1 cellular context compared by ENCODE assay signal in the genomic region with DNA sequence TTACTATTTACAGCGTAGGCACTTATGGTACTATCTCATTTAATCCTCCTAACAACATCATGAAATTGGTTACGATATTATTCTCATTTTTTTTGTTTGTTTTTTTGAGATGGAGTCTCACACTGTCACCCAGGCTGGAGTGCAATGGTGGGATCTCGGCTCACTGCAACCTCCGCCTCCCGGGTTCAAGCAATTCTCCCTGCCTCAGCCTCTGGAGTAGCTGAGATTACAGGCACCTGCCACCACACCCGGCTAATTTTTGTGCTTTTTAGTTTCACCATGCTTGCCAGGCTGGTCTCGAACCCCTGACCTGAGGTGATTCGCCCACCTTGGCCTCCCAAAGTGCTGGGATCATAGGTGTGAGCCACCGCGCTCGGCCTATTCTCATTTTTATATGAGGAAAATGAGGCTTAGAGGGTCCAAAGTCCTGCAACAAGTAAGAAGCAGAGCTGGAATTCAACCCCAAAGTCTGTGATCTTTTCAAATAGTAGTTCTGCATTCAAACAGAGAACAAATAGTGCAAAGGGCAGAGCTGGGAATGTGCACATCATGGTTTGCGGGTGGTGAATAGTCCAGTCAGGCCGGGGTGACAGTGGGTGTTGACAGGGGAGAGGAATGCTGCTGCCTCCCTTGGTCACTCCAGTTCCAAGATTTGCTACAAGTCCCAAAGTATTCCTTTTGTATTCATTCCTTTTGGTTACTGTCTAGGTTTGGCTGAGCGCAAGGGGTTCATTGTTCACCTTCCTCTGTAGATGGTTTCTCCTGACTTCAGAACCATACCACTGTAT.
A peak's percentile ranks its signal among the peaks of the same experiment; 100 is the strongest.
TF ChIP-seq lines count a peak whose summit lies in the region.

No MANE protein-coding gene starts in this region.

TF ChIP-seq in HepG2, 621 proteins besides CTCF, POLR2A, EP300 and RAD21 (continued from another document and continues in another):
- TF ChIP-seq, protein P1, sequence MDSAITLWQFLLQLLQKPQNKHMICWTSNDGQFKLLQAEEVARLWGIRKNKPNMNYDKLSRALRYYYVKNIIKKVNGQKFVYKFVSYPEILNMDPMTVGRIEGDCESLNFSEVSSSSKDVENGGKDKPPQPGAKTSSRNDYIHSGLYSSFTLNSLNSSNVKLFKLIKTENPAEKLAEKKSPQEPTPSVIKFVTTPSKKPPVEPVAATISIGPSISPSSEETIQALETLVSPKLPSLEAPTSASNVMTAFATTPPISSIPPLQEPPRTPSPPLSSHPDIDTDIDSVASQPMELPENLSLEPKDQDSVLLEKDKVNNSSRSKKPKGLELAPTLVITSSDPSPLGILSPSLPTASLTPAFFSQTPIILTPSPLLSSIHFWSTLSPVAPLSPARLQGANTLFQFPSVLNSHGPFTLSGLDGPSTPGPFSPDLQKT (CRISPR knock-in tag; IDR thresholded peaks at IDR 0.05; ENCODE audit: borderline replicate concordance) = no peak
- no peak for TF ChIP-seq ZNF570 (CRISPR knock-in tag; IDR thresholded peaks at IDR 0.05; ENCODE audit: borderline replicate concordance)
- TF ChIP-seq TBL1XR1 (IDR thresholded peaks at IDR 0.05; ENCODE audit: borderline replicate concordance, low read length, partially characterized antibody) = no peak
- TF ChIP-seq MLLT10 (CRISPR knock-in tag; IDR thresholded peaks at IDR 0.05) = no peak
- TF ChIP-seq, protein P2, sequence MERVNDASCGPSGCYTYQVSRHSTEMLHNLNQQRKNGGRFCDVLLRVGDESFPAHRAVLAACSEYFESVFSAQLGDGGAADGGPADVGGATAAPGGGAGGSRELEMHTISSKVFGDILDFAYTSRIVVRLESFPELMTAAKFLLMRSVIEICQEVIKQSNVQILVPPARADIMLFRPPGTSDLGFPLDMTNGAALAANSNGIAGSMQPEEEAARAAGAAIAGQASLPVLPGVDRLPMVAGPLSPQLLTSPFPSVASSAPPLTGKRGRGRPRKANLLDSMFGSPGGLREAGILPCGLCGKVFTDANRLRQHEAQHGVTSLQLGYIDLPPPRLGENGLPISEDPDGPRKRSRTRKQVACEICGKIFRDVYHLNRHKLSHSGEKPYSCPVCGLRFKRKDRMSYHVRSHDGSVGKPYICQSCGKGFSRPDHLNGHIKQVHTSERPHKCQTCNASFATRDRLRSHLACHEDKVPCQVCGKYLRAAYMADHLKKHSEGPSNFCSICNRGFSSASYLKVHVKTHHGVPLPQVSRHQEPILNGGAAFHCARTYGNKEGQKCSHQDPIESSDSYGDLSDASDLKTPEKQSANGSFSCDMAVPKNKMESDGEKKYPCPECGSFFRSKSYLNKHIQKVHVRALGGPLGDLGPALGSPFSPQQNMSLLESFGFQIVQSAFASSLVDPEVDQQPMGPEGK (CRISPR knock-in tag; IDR thresholded peaks at IDR 0.05) = peak; percentile 63; the same call in 1 of the 2 replicates
- TF ChIP-seq SRSF1 (optimal IDR thresholded peaks at IDR 0.05; ENCODE audit: low read depth, low read length) = no peak
- peak; percentile 72 for TF ChIP-seq TCF7 (IDR thresholded peaks at IDR 0.05; ENCODE audit: low read depth)
- TF ChIP-seq, protein P3, sequence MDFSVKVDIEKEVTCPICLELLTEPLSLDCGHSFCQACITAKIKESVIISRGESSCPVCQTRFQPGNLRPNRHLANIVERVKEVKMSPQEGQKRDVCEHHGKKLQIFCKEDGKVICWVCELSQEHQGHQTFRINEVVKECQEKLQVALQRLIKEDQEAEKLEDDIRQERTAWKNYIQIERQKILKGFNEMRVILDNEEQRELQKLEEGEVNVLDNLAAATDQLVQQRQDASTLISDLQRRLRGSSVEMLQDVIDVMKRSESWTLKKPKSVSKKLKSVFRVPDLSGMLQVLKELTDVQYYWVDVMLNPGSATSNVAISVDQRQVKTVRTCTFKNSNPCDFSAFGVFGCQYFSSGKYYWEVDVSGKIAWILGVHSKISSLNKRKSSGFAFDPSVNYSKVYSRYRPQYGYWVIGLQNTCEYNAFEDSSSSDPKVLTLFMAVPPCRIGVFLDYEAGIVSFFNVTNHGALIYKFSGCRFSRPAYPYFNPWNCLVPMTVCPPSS (IDR thresholded peaks at IDR 0.05) = no peak
- no peak for TF ChIP-seq MBNL3 (CRISPR knock-in tag; conservative IDR thresholded peaks at IDR 0.05)
- no peak for TF ChIP-seq FOXC1 (CRISPR knock-in tag; IDR thresholded peaks at IDR 0.05; ENCODE audit: borderline replicate concordance)
- TF ChIP-seq CC2D1A (CRISPR knock-in tag; IDR thresholded peaks at IDR 0.05) = no peak
- TF ChIP-seq NFKB2 (CRISPR knock-in tag; IDR thresholded peaks at IDR 0.05; ENCODE audit: borderline replicate concordance) = no peak
- TF ChIP-seq ZFAT (CRISPR knock-in tag; conservative IDR thresholded peaks at IDR 0.05) = no peak
- TF ChIP-seq NFYB (CRISPR knock-in tag; IDR thresholded peaks at IDR 0.05) = no peak
- TF ChIP-seq MTERF4 (CRISPR knock-in tag; IDR thresholded peaks at IDR 0.05) = no peak
- TF ChIP-seq, protein P4, sequence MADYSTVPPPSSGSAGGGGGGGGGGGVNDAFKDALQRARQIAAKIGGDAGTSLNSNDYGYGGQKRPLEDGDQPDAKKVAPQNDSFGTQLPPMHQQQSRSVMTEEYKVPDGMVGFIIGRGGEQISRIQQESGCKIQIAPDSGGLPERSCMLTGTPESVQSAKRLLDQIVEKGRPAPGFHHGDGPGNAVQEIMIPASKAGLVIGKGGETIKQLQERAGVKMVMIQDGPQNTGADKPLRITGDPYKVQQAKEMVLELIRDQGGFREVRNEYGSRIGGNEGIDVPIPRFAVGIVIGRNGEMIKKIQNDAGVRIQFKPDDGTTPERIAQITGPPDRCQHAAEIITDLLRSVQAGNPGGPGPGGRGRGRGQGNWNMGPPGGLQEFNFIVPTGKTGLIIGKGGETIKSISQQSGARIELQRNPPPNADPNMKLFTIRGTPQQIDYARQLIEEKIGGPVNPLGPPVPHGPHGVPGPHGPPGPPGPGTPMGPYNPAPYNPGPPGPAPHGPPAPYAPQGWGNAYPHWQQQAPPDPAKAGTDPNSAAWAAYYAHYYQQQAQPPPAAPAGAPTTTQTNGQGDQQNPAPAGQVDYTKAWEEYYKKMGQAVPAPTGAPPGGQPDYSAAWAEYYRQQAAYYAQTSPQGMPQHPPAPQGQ (CRISPR knock-in tag; IDR thresholded peaks at IDR 0.05; ENCODE audit: borderline replicate concordance) = no peak
- peak; percentile 66; the same call in 1 of the 2 replicates for TF ChIP-seq LCORL (IDR thresholded peaks at IDR 0.05)
- peak; percentile 86 for TF ChIP-seq LCORL (CRISPR knock-in tag; IDR thresholded peaks at IDR 0.05)
- no peak for TF ChIP-seq ZBTB21 (CRISPR knock-in tag; IDR thresholded peaks at IDR 0.05)
- TF ChIP-seq ZBTB46 (CRISPR knock-in tag; IDR thresholded peaks at IDR 0.05; ENCODE audit: borderline replicate concordance) = peak; percentile 50; the same call in 1 of the 2 replicates
- TF ChIP-seq TFE3 (CRISPR knock-in tag; IDR thresholded peaks at IDR 0.05) = peak; percentile 20; the same call in 1 of the 2 replicates
- TF ChIP-seq, protein P5, sequence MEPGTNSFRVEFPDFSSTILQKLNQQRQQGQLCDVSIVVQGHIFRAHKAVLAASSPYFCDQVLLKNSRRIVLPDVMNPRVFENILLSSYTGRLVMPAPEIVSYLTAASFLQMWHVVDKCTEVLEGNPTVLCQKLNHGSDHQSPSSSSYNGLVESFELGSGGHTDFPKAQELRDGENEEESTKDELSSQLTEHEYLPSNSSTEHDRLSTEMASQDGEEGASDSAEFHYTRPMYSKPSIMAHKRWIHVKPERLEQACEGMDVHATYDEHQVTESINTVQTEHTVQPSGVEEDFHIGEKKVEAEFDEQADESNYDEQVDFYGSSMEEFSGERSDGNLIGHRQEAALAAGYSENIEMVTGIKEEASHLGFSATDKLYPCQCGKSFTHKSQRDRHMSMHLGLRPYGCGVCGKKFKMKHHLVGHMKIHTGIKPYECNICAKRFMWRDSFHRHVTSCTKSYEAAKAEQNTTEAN (CRISPR knock-in tag; conservative IDR thresholded peaks at IDR 0.05) = 0 out of 2 replicates have a peak, but pooled peaks have one; percentile 48
- peak; percentile 66; the same call in 1 of the 2 replicates for TF ChIP-seq TBX3 (IDR thresholded peaks at IDR 0.05; ENCODE audit: borderline replicate concordance)
- TF ChIP-seq STAG1 (CRISPR knock-in tag; IDR thresholded peaks at IDR 0.05) = no peak; the same call in 1 of the 2 replicates
- TF ChIP-seq SRSF9 (IDR thresholded peaks at IDR 0.05; ENCODE audit: borderline replicate concordance, insufficient read depth, low read depth, low read length, poor library complexity, severe bottlenecking) = no peak
- TF ChIP-seq ZBTB4 (CRISPR knock-in tag; IDR thresholded peaks at IDR 0.05; ENCODE audit: borderline replicate concordance) = no peak; the same call in 1 of the 2 replicates
- TF ChIP-seq FOSL1 (CRISPR knock-in tag; IDR thresholded peaks at IDR 0.05; ENCODE audit: borderline replicate concordance) = no peak
- TF ChIP-seq ZNF224 (CRISPR knock-in tag; IDR thresholded peaks at IDR 0.05) = no peak
- no peak for TF ChIP-seq TP53 (CRISPR knock-in tag; conservative IDR thresholded peaks at IDR 0.05)
- no peak for TF ChIP-seq ZNF30 (CRISPR knock-in tag; IDR thresholded peaks at IDR 0.05)
- no peak for TF ChIP-seq RORA (CRISPR knock-in tag; IDR thresholded peaks at IDR 0.05)
- TF ChIP-seq IKZF1 (IDR thresholded peaks at IDR 0.05) = no peak
- TF ChIP-seq ZC3H4 (CRISPR knock-in tag; IDR thresholded peaks at IDR 0.05; ENCODE audit: borderline replicate concordance) = no peak
- no peak for TF ChIP-seq ZBTB42 (CRISPR knock-in tag; IDR thresholded peaks at IDR 0.05)
- peak; percentile 66 for TF ChIP-seq SOX13 (IDR thresholded peaks at IDR 0.05)
- TF ChIP-seq SOX13 (CRISPR knock-in tag; conservative IDR thresholded peaks at IDR 0.05 in 1 of 2, IDR thresholded peaks at IDR 0.05 in 1 of 2) = peak in 1 of 2 experiments; percentile 84; a peak in 2 of 4 replicates
